ENCODE assay signal across 10 cellular contexts in the genomic region with DNA sequence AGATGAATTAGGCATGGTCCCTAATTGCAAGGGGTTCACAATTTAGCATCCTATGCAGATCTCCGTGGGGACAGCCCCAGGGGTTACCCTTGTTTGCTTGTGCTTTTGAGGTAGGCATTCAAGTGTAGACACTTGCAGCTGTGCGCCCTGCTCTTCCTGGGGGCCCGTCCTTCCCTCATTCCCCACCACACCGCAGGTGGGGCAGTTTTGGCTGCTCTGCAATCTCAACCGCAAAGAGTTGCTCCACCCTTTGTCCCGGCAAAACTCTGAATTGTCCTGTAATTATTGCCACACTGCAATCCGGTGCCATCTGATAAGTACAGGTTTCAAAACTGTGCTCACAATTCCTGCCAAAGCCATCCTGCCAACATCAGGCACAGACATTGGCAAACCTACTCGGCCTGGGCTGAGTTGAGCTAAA.
A peak's percentile ranks its signal among the peaks of the same experiment; 100 is the strongest.
DNase-seq lines count a peak whose midpoint lies in the region; ATAC-seq, FAIRE-seq and TF ChIP-seq lines count a peak whose summit lies in the region.
"Had no signal": no experiment of that assay in that cellular context is flagged by ENCODE, and none has a peak within 500 bp of the region (broad histone marks: within the 10 kb centered on the region; RNA-seq: fewer than 3 reads in every experiment).

No MANE protein-coding gene starts in this region.

- no peaks in the 10 kb centered on the region; a peak in 1 of 4 replicates for H3K4me1 ChIP-seq in SK-N-SH (ENCODE audit: control insufficient read depth in 1 of 2, insufficient read depth in 2 of 2, low read depth in 1 of 2, low read length in 1 of 2)
- H3K4me1 ChIP-seq: psoas muscle had no signal

- peak; percentile 64 for ATAC-seq in GM21723 (IDR thresholded peaks at IDR 0.05; ENCODE audit: unreplicated experiment)
- ATAC-seq in stimulated activated naive CD8-positive, alpha-beta T cell treated with anti-CD3 and anti-CD28 coated beads, Interleukin-15, amount 100 ng/mL, for 72 hours: peak; percentile 72
- ATAC-seq: activated CD8-positive, alpha-beta memory T cell treated with anti-CD3 and anti-CD28 coated beads, Interleukin-2, amount 10 ng/mL, durations not matched to agents 7 days and 5 days had no signal

- H3K9me3 ChIP-seq in SK-N-SH: no peaks in the 10 kb centered on the region
- H3K9me3 ChIP-seq: psoas muscle had no signal

- H3K27me3 Mint-ChIP-seq in stimulated activated naive CD8-positive, alpha-beta T cell treated with anti-CD3 and anti-CD28 coated beads, Interleukin-15, amount 100 ng/mL, for 72 hours: no peaks in the 10 kb centered on the region
- H3K27me3 Mint-ChIP-seq: activated CD8-positive, alpha-beta memory T cell treated with anti-CD3 and anti-CD28 coated beads, Interleukin-2, amount 10 ng/mL, durations not matched to agents 7 days and 5 days had no signal

- intact Hi-C loops in posterior cingulate gyrus (cut with DNase I): no loop called here

- peaks cover 48% of the 10 kb centered on the region for H3K4me1 Mint-ChIP-seq in stimulated activated naive CD8-positive, alpha-beta T cell treated with anti-CD3 and anti-CD28 coated beads, Interleukin-15, amount 100 ng/mL, for 72 hours

- H3K9me3 Mint-ChIP-seq in stimulated activated naive CD8-positive, alpha-beta T cell treated with anti-CD3 and anti-CD28 coated beads, Interleukin-15, amount 100 ng/mL, for 72 hours: no peaks in the 10 kb centered on the region

- no peak overlapping the region for H3K27ac ChIP-seq in SK-N-SH (ENCODE audit: low read depth in 2 of 2, low read length in 1 of 2)
- H3K27ac ChIP-seq: psoas muscle had no signal

- FAIRE-seq in bronchial epithelial cell (lab: Jason Lieb, UNC) (no peak), H54 (lab: Jason Lieb, UNC) (no peak)

- no peaks in the 10 kb centered on the region for H3F3A ChIP-seq in SK-N-SH (replicated peaks; ENCODE audit: insufficient read depth)

- H3K36me3 ChIP-seq in bronchial epithelial cell (ENCODE audit: control insufficient read depth, insufficient read depth, low read length) (no peaks in the 10 kb centered on the region), SK-N-SH (replicated peaks in 1 of 2; ENCODE audit: control insufficient read depth in 1 of 2, insufficient read depth in 2 of 2, low read length in 1 of 2) (no peaks in the 10 kb centered on the region)

- H3K9me2 ChIP-seq in SK-N-SH: no peaks in the 10 kb centered on the region

- TF ChIP-seq POLR2A in NB4 (IDR thresholded peaks at IDR 0.05; ENCODE audit: extremely low read depth, insufficient read length) (no peak), H54 (IDR thresholded peaks at IDR 0.05; ENCODE audit: low read depth, low read length) (no peak)

- no peak overlapping the region for H3K4me3 Mint-ChIP-seq in stimulated activated naive CD8-positive, alpha-beta T cell treated with anti-CD3 and anti-CD28 coated beads, Interleukin-15, amount 100 ng/mL, for 72 hours
- H3K4me3 Mint-ChIP-seq: activated CD8-positive, alpha-beta memory T cell treated with anti-CD3 and anti-CD28 coated beads, Interleukin-2, amount 10 ng/mL, durations not matched to agents 7 days and 5 days had no signal

- H3K79me2 ChIP-seq in SK-N-SH (ENCODE audit: insufficient read depth): no peaks in the 10 kb centered on the region

- CTCF ChIA-PET in SK-N-SH (lab: Yijun Ruan, JAX): interaction anchor here (0.6 to 3.5 kb wide), 2 partner anchors 39 to 410 kb away, joined by 3 to 14 read pairs; no protein-coding TSS in a partner anchor

- no peak for TF ChIP-seq CTCF in NB4 (IDR thresholded peaks at IDR 0.05; ENCODE audit: low read depth, low read length)
- no peak for TF ChIP-seq CTCF in bronchial epithelial cell (IDR thresholded peaks at IDR 0.05; ENCODE audit: insufficient read depth, low read length, severe bottlenecking)
- TF ChIP-seq CTCF in SK-N-SH (IDR thresholded peaks at IDR 0.05): no peak

- 63% methylated on average over 5 of the region's 8 CpGs for WGBS in SK-N-SH (ENCODE audit: low lambda C conversion rate)

- peak; percentile 95 for DNase-seq in NB4 (ENCODE audit: low read depth)
- DNase-seq in bronchial epithelial cell (ENCODE audit: low read depth): peak; percentile 54
- no peak for DNase-seq in stimulated activated naive CD8-positive, alpha-beta T cell treated with anti-CD3 and anti-CD28 coated beads, Interleukin-15, amount 100 ng/mL, for 72 hours
- no peak for DNase-seq in posterior cingulate gyrus
- DNase-seq in H54 (ENCODE audit: insufficient read length, low spot score): no peak
- DNase-seq in SK-N-SH: no peak
- DNase-seq: activated CD8-positive, alpha-beta memory T cell treated with anti-CD3 and anti-CD28 coated beads, Interleukin-2, amount 10 ng/mL, durations not matched to agents 7 days and 5 days; kidney glomerular epithelial cell; psoas muscle had no signal

- no peak for TF ChIP-seq RAD21 in SK-N-SH (IDR thresholded peaks at IDR 0.05; ENCODE audit: low read length)

- H4K20me1 ChIP-seq in SK-N-SH (ENCODE audit: insufficient read depth): no peaks in the 10 kb centered on the region

- no peak for TF ChIP-seq EP300 in SK-N-SH (IDR thresholded peaks at IDR 0.05; ENCODE audit: borderline replicate concordance in 1 of 2, low read depth in 1 of 2, low read length in 1 of 2)

- no peak overlapping the region for H2AFZ ChIP-seq in SK-N-SH (ENCODE audit: low read depth)

- POLR2A ChIA-PET in SK-N-SH (lab: Yijun Ruan, JAX): no interaction called here

- H3K4me3 ChIP-seq in NB4 (ENCODE audit: low read depth, low read length): no peak overlapping the region
- H3K4me3 ChIP-seq in bronchial epithelial cell (ENCODE audit: low read depth, low read length): no peak overlapping the region
- H3K4me3 ChIP-seq in SK-N-SH (ENCODE audit: low read depth in 2 of 2, low read length in 1 of 2): no peak overlapping the region
- H3K4me3 ChIP-seq: psoas muscle had no signal

- H3K27ac Mint-ChIP-seq in stimulated activated naive CD8-positive, alpha-beta T cell treated with anti-CD3 and anti-CD28 coated beads, Interleukin-15, amount 100 ng/mL, for 72 hours: no peak overlapping the region
- H3K27ac Mint-ChIP-seq: activated CD8-positive, alpha-beta memory T cell treated with anti-CD3 and anti-CD28 coated beads, Interleukin-2, amount 10 ng/mL, durations not matched to agents 7 days and 5 days had no signal

- no peaks in the 10 kb centered on the region for H3K27me3 ChIP-seq in bronchial epithelial cell (ENCODE audit: control insufficient read depth, insufficient read depth, low read length)
- no peaks in the 10 kb centered on the region for H3K27me3 ChIP-seq in SK-N-SH (ENCODE audit: insufficient read depth)

- no peak overlapping the region for H3K9ac ChIP-seq in SK-N-SH

- no peak overlapping the region for H3K4me2 ChIP-seq in SK-N-SH

TF ChIP-seq in SK-N-SH, 30 proteins besides CTCF, POLR2A, EP300 and RAD21:
- no peak for TF ChIP-seq ZBTB33 (IDR thresholded peaks at IDR 0.05; ENCODE audit: borderline replicate concordance, low read depth)
- no peak for TF ChIP-seq EZH2phosphoT487 (IDR thresholded peaks at IDR 0.05; ENCODE audit: borderline replicate concordance, low read depth)
- no peak for TF ChIP-seq RFX5 (IDR thresholded peaks at IDR 0.05; ENCODE audit: low read length)
- TF ChIP-seq SIN3A (IDR thresholded peaks at IDR 0.05; ENCODE audit: borderline replicate concordance, low read depth, low read length): no peak
- TF ChIP-seq TCF12 (IDR thresholded peaks at IDR 0.05): no peak

Comparison
In these comparisons a context has a peak if more than half of its experiments do, and no peak if none do; other contexts are left out.
1. DNase-seq: peak in NB4 (single experiment) and bronchial epithelial cell (single experiment); none in stimulated activated naive CD8-positive, alpha-beta T cell treated with anti-CD3 and anti-CD28 coated beads, Interleukin-15, amount 100 ng/mL, for 72 hours (0 of 2), posterior cingulate gyrus (0 of 10), H54 (single experiment) and SK-N-SH (single experiment).